ENCODE assay signal across 14 cellular contexts in the genomic region with DNA sequence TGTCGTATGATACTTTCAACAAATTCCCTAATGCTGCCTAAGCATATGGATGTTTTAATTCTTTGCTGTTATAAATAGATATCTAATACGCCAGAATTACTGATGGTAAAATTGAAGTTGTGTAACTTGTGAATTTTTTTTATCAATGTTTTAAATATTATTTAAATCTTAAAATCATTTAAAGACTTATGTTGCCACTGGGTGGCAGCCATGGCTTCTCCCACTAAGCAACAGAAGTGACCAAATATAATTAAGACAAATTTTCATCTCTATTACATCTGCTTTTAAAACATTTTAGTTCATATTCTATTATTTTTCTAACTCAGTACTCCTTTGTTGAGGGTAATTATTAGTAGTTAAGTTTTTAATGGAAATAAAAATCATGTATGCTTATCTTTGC. TPM values are rescaled to one million over a fixed set of nuclear protein-coding genes. Genes with fewer than 3 reads are reported as not detected.
DNase-seq lines count a peak whose midpoint lies in the region; ATAC-seq and TF ChIP-seq lines count a peak whose summit lies in the region.
"Had no signal": no experiment of that assay in that cellular context is flagged by ENCODE, and none has a peak within 500 bp of the region (broad histone marks: within the 10 kb centered on the region; RNA-seq: fewer than 3 reads in every experiment).

No MANE protein-coding gene starts in this region.

- H3K27ac ChIP-seq in A673 (ENCODE audit: low read depth, low read length, poor library complexity, severe bottlenecking) (no peak overlapping the region), GM23248 (no peak overlapping the region), RWPE2 (ENCODE audit: poor library complexity, severe bottlenecking) (no peak overlapping the region)

- H3F3A ChIP-seq in GM23248 (ENCODE audit: insufficient read depth): peaks cover 13% of the 10 kb centered on the region

- H3K4me2 ChIP-seq in GM23248 (ENCODE audit: unreplicated experiment): no peak overlapping the region

- H3K9ac ChIP-seq in GM23248: no peak overlapping the region

- 77 to 80% methylated on average over 2 of the region's 2 CpGs for WGBS in GM23248 (ENCODE audit: low coverage in 1 of 2, low lambda C conversion rate in 2 of 2, missing lambda C conversion rate in 2 of 2), 2 experiments

- TF ChIP-seq CTCF in A673 (conservative IDR thresholded peaks at IDR 0.05; ENCODE audit: low read depth, low read length): peak; percentile 52
- TF ChIP-seq CTCF in RWPE2 (IDR thresholded peaks at IDR 0.05; ENCODE audit: poor library complexity, severe bottlenecking): peak; percentile 79
- no peak for TF ChIP-seq CTCF in foreskin fibroblast (IDR thresholded peaks at IDR 0.05; ENCODE audit: low read depth, low read length)

- in situ Hi-C loops in GM23248 (cut with MboI): no loop called here

- DNase-seq in A673 (ENCODE audit: low spot score) (no peak), GM23248 (peak; percentile 53), RWPE2 (ENCODE audit: low spot score) (no peak), foreskin fibroblast (peak; percentile 10 to 61), GM03348 (ENCODE audit: low spot score) (no peak)
- DNase-seq in activated naive CD4-positive, alpha-beta T cell treated with Interleukin-2 at 50 U/mL for 16 hours: no peak
- no peak for DNase-seq in activated CD4-positive, CD25-positive, alpha-beta regulatory T cell treated with anti-CD3 and anti-CD28 coated beads, Interleukin-2, amount 50 U/mL, for 72 hours
- no peak for DNase-seq in stimulated activated CD4-positive, alpha-beta T cell treated with anti-CD3 and anti-CD28 coated beads, Interleukin-4, amount 100 ng/mL, for 24 hours
- DNase-seq: activated naive CD4-positive, alpha-beta T cell treated with anti-CD3 and anti-CD28 coated beads, Interleukin-2, amount 50 U/mL, for 16 hours; C1 segment of cervical spinal cord; cerebellar nuclear complex; left ventricle myocardium superior; NCI-H345; SHP77 had no signal

- CTCF ChIA-PET in A673 (lab: Charles Lee): no interaction called here

- H3K9me3 ChIP-seq in A673 (ENCODE audit: low read depth, low read length, poor library complexity, severe bottlenecking) (no peaks in the 10 kb centered on the region), GM23248 (ENCODE audit: low read depth) (no peaks in the 10 kb centered on the region), RWPE2 (ENCODE audit: severe bottlenecking) (no peaks in the 10 kb centered on the region)

- peaks cover 60% of the 10 kb centered on the region for H3K79me2 ChIP-seq in GM23248 (ENCODE audit: insufficient read depth)

- no peaks in the 10 kb centered on the region for H4K20me1 ChIP-seq in GM23248 (ENCODE audit: insufficient read depth)

- intact Hi-C loops in A673 (cut with micrococcal nuclease; ENCODE audit: unreplicated experiment): no loop called here

- POLR2A ChIA-PET in A673 (lab: Charles Lee; ENCODE audit: low non-redundant PET): no interaction called here

- H3K9me2 ChIP-seq in GM23248 (ENCODE audit: insufficient read depth): no peaks in the 10 kb centered on the region

- H3K36me3 ChIP-seq in A673 (ENCODE audit: insufficient read depth, low read length, poor library complexity, severe bottlenecking) (peaks cover 7% of the 10 kb centered on the region), GM23248 (ENCODE audit: low read depth) (0 out of 2 replicates have a peak, but pooled peaks cover 6% of the 10 kb centered on the region), RWPE2 (ENCODE audit: low read depth) (peaks cover 33% of the 10 kb centered on the region)

- BruUV-seq in A673 (replicated peaks; lab: Mats Ljungman, UMichigan): no TSS peak

- no peak for ATAC-seq in RWPE2 (ENCODE audit: low read depth)
- ATAC-seq: left ventricle myocardium superior had no signal

- no peak overlapping the region for H2AFZ ChIP-seq in GM23248

- H3K4me3 ChIP-seq in A673 (ENCODE audit: low read depth, low read length, poor library complexity, severe bottlenecking) (no peak overlapping the region), GM23248 (no peak overlapping the region), RWPE2 (ENCODE audit: severe bottlenecking) (no peak overlapping the region), foreskin fibroblast (ENCODE audit: low read depth in 1 of 2, low read length in 2 of 2) (no peak overlapping the region)

- H3K27me3 ChIP-seq in A673 (replicated peaks; ENCODE audit: insufficient read depth, low read depth, low read length, poor library complexity) (no peaks in the 10 kb centered on the region), GM23248 (replicated peaks; ENCODE audit: insufficient read depth) (no peaks in the 10 kb centered on the region), RWPE2 (ENCODE audit: insufficient read depth, poor library complexity, severe bottlenecking) (no peaks in the 10 kb centered on the region)

- H3K4me1 ChIP-seq in A673 (ENCODE audit: insufficient read depth, low read length, poor library complexity, severe bottlenecking) (peaks cover 48% of the 10 kb centered on the region), GM23248 (ENCODE audit: insufficient read depth) (peaks cover 21% of the 10 kb centered on the region), RWPE2 (ENCODE audit: insufficient read depth, poor library complexity, severe bottlenecking) (peaks cover 38% of the 10 kb centered on the region)

RNA-seq across cellular contexts. Expression of a gene that starts 8.1 kb away (rescaled TPM):
- 4.0 and 4.2 TPM in 2 replicates for total RNA-seq in A673 (2021)
- 97.4 and 107 TPM in 2 replicates for total RNA-seq in GM23248 (2014; rRNA removed; shearing (Covaris generic))
- polyA plus RNA-seq in GM23248 (2016; fragmentation: Nextera tagmentation; extraction: Ambion mirVana): 72.5 TPM in 2 replicates

Comparison
In these comparisons a context has a peak if more than half of its experiments do, and no peak if none do; other contexts are left out.
1. DNase-seq: peak in GM23248 (single experiment) and foreskin fibroblast (2 of 2); none in A673 (single experiment), RWPE2 (single experiment), GM03348 (single experiment), activated naive CD4-positive, alpha-beta T cell treated with Interleukin-2 at 50 U/mL for 16 hours (single experiment), activated CD4-positive, CD25-positive, alpha-beta regulatory T cell treated with anti-CD3 and anti-CD28 coated beads, Interleukin-2, amount 50 U/mL, for 72 hours (single experiment) and stimulated activated CD4-positive, alpha-beta T cell treated with anti-CD3 and anti-CD28 coated beads, Interleukin-4, amount 100 ng/mL, for 24 hours (single experiment).
2. RNA of a gene that starts 8.1 kb away (total RNA-seq): 97.4 to 107 TPM in GM23248; 4.0 to 4.2 TPM in A673; every median in the first group is over 10 times any median in the second.